ENCODE assay signal across 8 cellular contexts in genomic region chr9:127786773-127787123, GRCh38. TPM values are rescaled to one million over a fixed set of nuclear protein-coding genes. Genes with fewer than 3 reads are reported as not detected.
DNase-seq lines count a peak whose midpoint lies in the region; ATAC-seq and TF ChIP-seq lines count a peak whose summit lies in the region.

No MANE protein-coding gene starts in this region.

- H2AFZ ChIP-seq in DND-41 (ENCODE audit: low read depth, low read length): no peak overlapping the region
- H2AFZ ChIP-seq in OCI-LY7 (ENCODE audit: low read length): no peak overlapping the region
- H2AFZ ChIP-seq in parathyroid adenoma: no peak overlapping the region

- no TSS peak for BruUV-seq in OCI-LY7 (replicated peaks; lab: Mats Ljungman, UMichigan)

- H3K4me2 ChIP-seq in DND-41 (ENCODE audit: insufficient read depth, low read length): peak overlapping the region; percentile 87
- peak overlapping the region; percentile 86 for H3K4me2 ChIP-seq in OCI-LY7 (ENCODE audit: low read length)
- H3K4me2 ChIP-seq in parathyroid adenoma (ENCODE audit: low read length): peak overlapping the region; percentile 63

- DNase-seq in DND-41 (no peak), OCI-LY7 (ENCODE audit: low spot score) (no peak), epithelial cell of esophagus (ENCODE audit: low read depth) (peak; percentile 25), DMS53 (lab: John Stamatoyannopoulos, UW) (no peak)
- no peak for DNase-seq in stimulated activated CD4-positive, alpha-beta T cell treated with anti-CD3 and anti-CD28 coated beads, Interleukin-4, amount 100 ng/mL, for 1 hour

- POLR2A ChIA-PET in OCI-LY7 (lab: Charles Lee): interaction anchor here (0.8 to 0.9 kb wide), 2 partner anchors 9 to 18 kb away, joined by 3 read pairs; no protein-coding TSS in a partner anchor

- CTCF ChIA-PET in OCI-LY7 (lab: Charles Lee; ENCODE audit: unreplicated experiment): no interaction called here

- peak overlapping the region; percentile 88 for H3K27ac ChIP-seq in DND-41 (ENCODE audit: low read length)
- H3K27ac ChIP-seq in OCI-LY7 (ENCODE audit: low read depth, low read length, poor library complexity, severe bottlenecking): peak overlapping the region; percentile 89
- H3K27ac ChIP-seq in parathyroid adenoma: peak overlapping the region; percentile 83

- no peaks in the 10 kb centered on the region for H3K9me2 ChIP-seq in OCI-LY7 (ENCODE audit: insufficient read depth, low read length)

- H3K9me3 ChIP-seq in DND-41 (ENCODE audit: insufficient read depth, low read length, severe bottlenecking) (no peaks in the 10 kb centered on the region), OCI-LY7 (ENCODE audit: low read length) (no peaks in the 10 kb centered on the region), parathyroid adenoma (ENCODE audit: control insufficient read depth, low read length) (no peaks in the 10 kb centered on the region)

- peaks cover 41% of the 10 kb centered on the region for H4K20me1 ChIP-seq in DND-41 (ENCODE audit: insufficient read depth, low read length)
- peaks cover 32% of the 10 kb centered on the region for H4K20me1 ChIP-seq in OCI-LY7 (ENCODE audit: insufficient read depth, low read length)

- intact Hi-C loops in OCI-LY7 (cut with micrococcal nuclease; ENCODE audit: unreplicated experiment): loop anchor here (1.0 to 2.0 kb wide), 4 partner anchors 8 to 130 kb away; partner anchors contain the start of genes FPGS, SH2D3C and ST6GALNAC4

- peak; percentile 64 for TF ChIP-seq CTCF in DND-41 (IDR thresholded peaks at IDR 0.05; ENCODE audit: borderline replicate concordance, extremely low read depth, low read length, poor library complexity, severe bottlenecking)
- peak; percentile 85 for TF ChIP-seq CTCF in OCI-LY7 (conservative IDR thresholded peaks at IDR 0.05; ENCODE audit: low read length)
- TF ChIP-seq CTCF in epithelial cell of esophagus (IDR thresholded peaks at IDR 0.05; ENCODE audit: insufficient read depth, low read depth, low read length, missing control alignments): peak; percentile 58
- TF ChIP-seq CTCF in parathyroid adenoma (IDR thresholded peaks at IDR 0.05): peak; percentile 27

- H3K4me1 ChIP-seq in DND-41 (ENCODE audit: insufficient read depth, low read length): peaks cover 40% of the 10 kb centered on the region
- peaks cover 42% of the 10 kb centered on the region for H3K4me1 ChIP-seq in OCI-LY7 (ENCODE audit: insufficient read depth, low read length, poor library complexity, severe bottlenecking)
- H3K4me1 ChIP-seq in parathyroid adenoma: no peaks in the 10 kb centered on the region

- H3K9ac ChIP-seq in DND-41 (ENCODE audit: low read depth, low read length) (peak overlapping the region; percentile 94), parathyroid adenoma (no peak overlapping the region)

- H3K36me3 ChIP-seq in DND-41 (ENCODE audit: insufficient read depth, low read length) (peaks cover 57% of the 10 kb centered on the region), OCI-LY7 (ENCODE audit: insufficient read depth, low read length) (peaks cover 58% of the 10 kb centered on the region), parathyroid adenoma (ENCODE audit: control insufficient read depth, insufficient read depth, low read length) (no peaks in the 10 kb centered on the region)

- H3K4me3 ChIP-seq in DND-41 (ENCODE audit: low read depth in 1 of 2, low read length in 2 of 2) (peak overlapping the region; percentile 98), OCI-LY7 (ENCODE audit: low read depth, low read length, poor library complexity, severe bottlenecking) (peak overlapping the region; percentile 88), epithelial cell of esophagus (ENCODE audit: low read length) (peak overlapping the region; percentile 79), parathyroid adenoma (ENCODE audit: low read depth, low read length) (peak overlapping the region; percentile 98)

- no peak for ATAC-seq in DND-41 (ENCODE audit: insufficient read depth, low read depth)
- no peak for ATAC-seq in HG02759 (IDR thresholded peaks at IDR 0.05; ENCODE audit: unreplicated experiment)
- no peak for ATAC-seq in GM18858 (IDR thresholded peaks at IDR 0.05; ENCODE audit: unreplicated experiment)

- H3K27me3 ChIP-seq in DND-41 (ENCODE audit: insufficient read depth, low read length, poor library complexity) (no peaks in the 10 kb centered on the region), parathyroid adenoma (ENCODE audit: control insufficient read depth, insufficient read depth, low read length) (no peaks in the 10 kb centered on the region)

- H3K79me2 ChIP-seq in DND-41 (ENCODE audit: insufficient read depth, low read length) (peaks cover 50% of the 10 kb centered on the region), OCI-LY7 (ENCODE audit: insufficient read depth, low read depth, low read length) (peaks cover 46% of the 10 kb centered on the region), parathyroid adenoma (peaks cover 3% of the 10 kb centered on the region)

RNA-seq across cellular contexts. Expression of gene CDK9, which starts 0.9 kb away (rescaled TPM):
- 69.8 and 80.0 TPM in 2 replicates for total RNA-seq in OCI-LY7 (2014; rRNA removed; shearing (Covaris generic))
- total RNA-seq in OCI-LY7 (2022): 123 and 136 TPM in 2 replicates

RNA-seq across cellular contexts. Expression of gene SH2D3C, which starts 8.3 kb away (rescaled TPM):
- 38.5 and 40.0 TPM in 2 replicates for total RNA-seq in OCI-LY7 (2014; rRNA removed; shearing (Covaris generic))
- 39.1 and 45.7 TPM in 2 replicates for total RNA-seq in OCI-LY7 (2022)

RNA-seq across cellular contexts. Expression of gene FPGS, which starts 15.9 kb away (rescaled TPM):
- total RNA-seq in OCI-LY7 (2014; rRNA removed; shearing (Covaris generic)): 136 and 147 TPM in 2 replicates
- 132 and 165 TPM in 2 replicates for total RNA-seq in OCI-LY7 (2022)

RNA-seq across cellular contexts. Expression of gene TOR2A, which starts 51.7 kb away (rescaled TPM):
- 8.9 and 13.9 TPM in 2 replicates for total RNA-seq in OCI-LY7 (2014; rRNA removed; shearing (Covaris generic))
- 17.9 and 21.6 TPM in 2 replicates for total RNA-seq in OCI-LY7 (2022)

Comparison
In these comparisons a context has a peak if more than half of its experiments do, and no peak if none do; other contexts are left out.
1. CTCF ChIP-seq: peak in every context shown above with its lines; median percentile 85 in OCI-LY7; 64 in DND-41; 58 in epithelial cell of esophagus; 27 in parathyroid adenoma.